In the genomic region with DNA sequence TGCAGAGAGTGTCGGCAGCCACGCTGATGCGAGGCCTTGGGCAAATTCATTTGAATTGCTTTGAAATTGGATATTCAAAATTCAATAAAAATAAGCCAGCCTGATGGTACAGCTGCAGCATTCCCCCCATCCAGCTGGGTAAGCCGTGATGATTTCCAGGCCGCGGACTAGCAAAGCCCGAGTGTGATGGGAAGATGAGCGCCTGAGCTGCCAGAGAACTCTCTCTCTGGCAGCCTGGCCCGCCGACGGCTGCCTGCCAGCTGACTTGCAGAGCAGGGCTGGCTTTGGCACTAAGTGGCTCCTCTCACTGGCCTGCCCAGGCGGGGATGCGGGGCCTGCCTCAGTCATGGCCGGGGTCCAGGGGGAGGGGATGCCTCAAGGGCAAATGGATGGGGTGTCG, we compare ENCODE assay signal across 14 cellular contexts.
DNase-seq lines count a peak whose midpoint lies in the region; ATAC-seq and TF ChIP-seq lines count a peak whose summit lies in the region.
"Had no signal": no experiment of that assay in that cellular context is flagged by ENCODE, and none has a peak within 500 bp of the region (broad histone marks: within the 10 kb centered on the region; RNA-seq: fewer than 3 reads in every experiment).

No MANE protein-coding gene starts in this region.

- peak overlapping the region in 3 of 5 experiments; percentile 37 to 84 (median 82) for H3K27ac Mint-ChIP-seq in brain
- H3K27ac Mint-ChIP-seq: activated naive CD8-positive, alpha-beta T cell treated with anti-CD3 and anti-CD28 coated beads, Interleukin-2, amount 50 U/mL, for 24 hours; naive B cell had no signal

- H3K4me3 Mint-ChIP-seq in brain, result peak overlapping the region in 1 of 5 experiments; percentile 31
- H3K4me3 Mint-ChIP-seq: activated naive CD8-positive, alpha-beta T cell treated with anti-CD3 and anti-CD28 coated beads, Interleukin-2, amount 50 U/mL, for 24 hours; naive B cell had no signal

- 0 out of 2 replicates have a peak, but pooled peaks cover 5% of the 10 kb centered on the region for H3K27me3 ChIP-seq in MG63
- H3K27me3 ChIP-seq: esophagus squamous epithelium had no signal

- H3K4me1 Mint-ChIP-seq in brain, result peaks cover 62% of the 10 kb centered on the region
- H3K4me1 Mint-ChIP-seq: activated naive CD8-positive, alpha-beta T cell treated with anti-CD3 and anti-CD28 coated beads, Interleukin-2, amount 50 U/mL, for 24 hours; naive B cell had no signal

- CTCF ChIA-PET in RWPE1 (lab: Yijun Ruan, JAX), result interaction anchor here (0.6 to 1.2 kb wide), 3 partner anchors 9 to 300 kb away, joined by 3 to 4 read pairs (median 3); no protein-coding TSS in a partner anchor

- H3K27me3 Mint-ChIP-seq in brain, result peaks cover 6% of the 10 kb centered on the region

- intact Hi-C loops in sciatic nerve (cut with DNase I), result no loop called here

- H3K9me3 ChIP-seq in MG63, result no peaks in the 10 kb centered on the region
- H3K9me3 ChIP-seq: esophagus squamous epithelium had no signal

- ATAC-seq in sciatic nerve (peak; percentile 42), GM21825 (IDR thresholded peaks at IDR 0.05; ENCODE audit: unreplicated experiment) (no peak), GM21619 (IDR thresholded peaks at IDR 0.05; ENCODE audit: unreplicated experiment) (no peak)
- ATAC-seq: activated naive CD8-positive, alpha-beta T cell treated with anti-CD3 and anti-CD28 coated beads, Interleukin-2, amount 50 U/mL, for 24 hours had no signal

- TF ChIP-seq CTCF in brain (conservative IDR thresholded peaks at IDR 0.05), result no peak
- TF ChIP-seq CTCF in RWPE1 (conservative IDR thresholded peaks at IDR 0.05; ENCODE audit: low read depth), result no peak

- no peaks in the 10 kb centered on the region for H3K36me3 ChIP-seq in MG63
- H3K36me3 ChIP-seq: esophagus squamous epithelium had no signal

- no peak overlapping the region for H3K27ac ChIP-seq in RWPE1

- no peaks in the 10 kb centered on the region for H3K36me3 Mint-ChIP-seq in brain
- H3K36me3 Mint-ChIP-seq: naive B cell had no signal

- POLR2A ChIA-PET in RWPE1 (lab: Yijun Ruan, JAX; ENCODE audit: low non-redundant PET), result no interaction called here

- H3K9me3 Mint-ChIP-seq in brain, result no peaks in the 10 kb centered on the region

- no peak overlapping the region for H3K4me3 ChIP-seq in MG63

- peak; percentile 93 for DNase-seq in MG63
- peak in 45 of 51 donors; percentile 7 to 79 (median 50) for DNase-seq in hypothalamus (lab: John Stamatoyannopoulos, UW)
- DNase-seq in sciatic nerve (ENCODE audit: low spot score), result peak; percentile 60
- DNase-seq in GM19238 (ENCODE audit: insufficient read length, low spot score), result no peak
- no peak for DNase-seq in RWPE1 (ENCODE audit: low spot score)
- DNase-seq: activated naive CD8-positive, alpha-beta T cell treated with anti-CD3 and anti-CD28 coated beads, Interleukin-2, amount 50 U/mL, for 24 hours; activated T-cell treated with anti-CD3 and anti-CD28 coated beads for 4 hours; cortex of kidney; esophagus squamous epithelium; naive B cell; NCI-H1105 treated with DMSO at 0.1 percent for 48 hours had no signal

Comparison
In these comparisons a context has a peak if more than half of its experiments do, and no peak if none do; other contexts are left out.
1. DNase-seq: peak in MG63 (single experiment), hypothalamus (45 of 51) and sciatic nerve (single experiment); none in GM19238 (single experiment) and RWPE1 (single experiment).